In genomic region chr6:31701666-31702420, GRCh38 we compare ENCODE assay signal across 9 cellular contexts. TPM values are rescaled to one million over a fixed set of nuclear protein-coding genes. Genes with fewer than 3 reads are reported as not detected.
DNase-seq lines count a peak whose midpoint lies in the region; ATAC-seq and TF ChIP-seq lines count a peak whose summit lies in the region.
"Had no signal": no experiment of that assay in that cellular context is flagged by ENCODE, and none has a peak within 500 bp of the region (broad histone marks: within the 10 kb centered on the region; RNA-seq: fewer than 3 reads in every experiment).

No MANE protein-coding gene starts in this region.

- H3K27ac Mint-ChIP-seq in activated B cell treated with CpG ODN at 0.5 μM for 24 hours, result peak overlapping the region; percentile 89

- CTCF ChIA-PET in AG04450 (lab: Charles Lee) (no interaction called here), activated B cell treated with CpG ODN at 0.5 μM for 24 hours (lab: Charles Lee) (no interaction called here)

- POLR2A ChIA-PET in AG04450 (lab: Yijun Ruan, JAX), result interaction anchor here (0.7 to 2.7 kb wide), 3 partner anchors 41 to 126 kb away, joined by 3 to 9 read pairs (median 9); partner anchors contain the start of genes C6orf47, HSPA1B and LSM2
- POLR2A ChIA-PET in activated B cell treated with CpG ODN at 0.5 μM for 24 hours (lab: Charles Lee), result interaction anchor here (1.0 to 4.1 kb wide), 9 partner anchors 25 to 1569 kb away, joined by 3 to 32 read pairs (median 6); partner anchors contain the start of genes BAG6, CLIC1, HSPA1A and HSPA1L

- intact Hi-C loops in activated B cell treated with CpG ODN at 0.5 μM for 24 hours (cut with micrococcal nuclease) (loop anchor here (2.0 kb wide), 1 partner anchor 21 kb away; the partner anchor contains the start of gene LY6G5C), left ventricle myocardium superior (cut with micrococcal nuclease) (no loop called here), gastrocnemius medialis (cut with DNase I; ENCODE audit: low total_unique reads) (loop anchor here (2.0 to 5.0 kb wide), 3 partner anchors 37 to 195 kb away; partner anchors contain the start of genes BAG6 and EHMT2)

- H3K4me3 Mint-ChIP-seq in activated B cell treated with CpG ODN at 0.5 μM for 24 hours, result peak overlapping the region; percentile 99

- H3K9ac ChIP-seq in HUES48 (ENCODE audit: low read depth, low read length), result peak overlapping the region; percentile 75; the same call in 1 of the 2 replicates

- H3K27me3 Mint-ChIP-seq in activated B cell treated with CpG ODN at 0.5 μM for 24 hours, result no peaks in the 10 kb centered on the region

- no peak for TF ChIP-seq CTCF in AG04450 (IDR thresholded peaks at IDR 0.05; ENCODE audit: low read depth, low read length)
- TF ChIP-seq CTCF in activated B cell treated with CpG ODN at 0.5 μM for 24 hours (IDR thresholded peaks at IDR 0.05), result no peak
- no peak for TF ChIP-seq CTCF in gastrocnemius medialis (IDR thresholded peaks at IDR 0.05 in 4 of 5, conservative IDR thresholded peaks at IDR 0.05 in 1 of 5)

- in situ Hi-C loops in gastrocnemius medialis (cut with MboI; ENCODE audit: low sequenced_read_pairs in 4 of 4), result no loop called here

- H3K36me3 ChIP-seq in HUES48 (ENCODE audit: control insufficient read depth, insufficient read depth, low read length), result peaks cover 21% of the 10 kb centered on the region; the same call in 1 of the 2 replicates
- H3K36me3 ChIP-seq in gastrocnemius medialis, result peaks cover 0 to 16% of the 10 kb centered on the region in 2 donors

- TF ChIP-seq POLR2A in gastrocnemius medialis (IDR thresholded peaks at IDR 0.05), result no peak

- no peaks in the 10 kb centered on the region for H3K9me3 Mint-ChIP-seq in activated B cell treated with CpG ODN at 0.5 μM for 24 hours

- DNase-seq in AG04450 (ENCODE audit: low read depth, low spot score) (no peak), activated B cell treated with CpG ODN at 0.5 μM for 24 hours (no peak), left ventricle myocardium superior (peak; percentile 55), gastrocnemius medialis (peak; percentile 57 to 71), 8988T (no peak), HK-2 (ENCODE audit: unreplicated experiment) (no peak)

- no peaks in the 10 kb centered on the region for H3K9me3 ChIP-seq in AG04450 (ENCODE audit: control insufficient read depth, insufficient read depth, low read length)
- H3K9me3 ChIP-seq in HUES48 (ENCODE audit: control insufficient read depth, insufficient read depth, low read length), result no peaks in the 10 kb centered on the region
- H3K9me3 ChIP-seq in gastrocnemius medialis, result no peaks in the 10 kb centered on the region

- no peak overlapping the region for H3K27ac ChIP-seq in AG04450 (ENCODE audit: low read depth, low read length)
- peak overlapping the region; percentile 93 for H3K27ac ChIP-seq in HUES48 (ENCODE audit: low read depth, low read length)
- H3K27ac ChIP-seq in gastrocnemius medialis, result peak overlapping the region; percentile 91 to 98 (median 96)

- H3K36me3 Mint-ChIP-seq in activated B cell treated with CpG ODN at 0.5 μM for 24 hours (ENCODE audit: low read depth), result peaks cover 44% of the 10 kb centered on the region

- H3K4me3 ChIP-seq in AG04450 (ENCODE audit: low read depth, low read length) (peak overlapping the region; percentile 98), HUES48 (ENCODE audit: low read depth, low read length) (peak overlapping the region; percentile 89), gastrocnemius medialis (peak overlapping the region; percentile 65 to 85 (median 83))

- H3K4me1 ChIP-seq in HUES48 (ENCODE audit: control insufficient read depth, insufficient read depth, low read length), result 0 out of 2 replicates have a peak, but pooled peaks cover 7% of the 10 kb centered on the region
- H3K4me1 ChIP-seq in gastrocnemius medialis, result peaks cover 22 to 40% of the 10 kb centered on the region in 2 donors

- H3K4me1 Mint-ChIP-seq in activated B cell treated with CpG ODN at 0.5 μM for 24 hours, result peaks cover 28% of the 10 kb centered on the region

- H3K27me3 ChIP-seq in AG04450 (ENCODE audit: control insufficient read depth, insufficient read depth, low read length), result no peaks in the 10 kb centered on the region
- H3K27me3 ChIP-seq in HUES48 (ENCODE audit: control insufficient read depth, insufficient read depth, low read length), result no peaks in the 10 kb centered on the region
- H3K27me3 ChIP-seq in gastrocnemius medialis, result no peaks in the 10 kb centered on the region

- no peak for ATAC-seq in activated B cell treated with CpG ODN at 0.5 μM for 24 hours (ENCODE audit: low read depth)
- ATAC-seq in left ventricle myocardium superior, result peak; percentile 10
- peak; percentile 54 to 64 for ATAC-seq in gastrocnemius medialis
- ATAC-seq in HG03520 (IDR thresholded peaks at IDR 0.05; ENCODE audit: unreplicated experiment), result no peak

RNA-seq across cellular contexts. Expression of gene ABHD16A, which starts 1.3 kb away (rescaled TPM):
- polyA plus RNA-seq in AG04450 (2011; rRNA removed), result 34.0 and 36.3 TPM in 2 replicates
- 31.8 and 44.7 TPM in 2 replicates for polyA minus RNA-seq in AG04450 (2011; rRNA and poly(A)+ RNA removed)
- 49.3 and 59.1 TPM in 2 replicates for total RNA-seq in activated B cell treated with CpG ODN at 0.5 μM for 24 hours
- 29.0 TPM for total RNA-seq in left ventricle myocardium superior
- 10 to 100 TPM; 39.2 to 82.9 (median 57.5) TPM for total RNA-seq in gastrocnemius medialis

RNA-seq across cellular contexts. Expression of gene LY6G6F, which starts 4.8 kb away (rescaled TPM):
- not detected in 2 replicates for polyA plus RNA-seq in AG04450 (2011; rRNA removed)
- polyA minus RNA-seq in AG04450 (2011; rRNA and poly(A)+ RNA removed), result not detected in 2 replicates
- total RNA-seq in activated B cell treated with CpG ODN at 0.5 μM for 24 hours (not detected in 2 replicates), left ventricle myocardium superior (not detected), gastrocnemius medialis (not detected)
- total RNA-seq: pulmonary artery endothelial cell had no signal

RNA-seq across cellular contexts. Expression of gene LY6G6D, which starts 13.3 kb away (rescaled TPM):
- polyA plus RNA-seq in AG04450 (2011; rRNA removed), result not detected in 2 replicates
- polyA minus RNA-seq in AG04450 (2011; rRNA and poly(A)+ RNA removed), result not detected in 2 replicates
- not detected in 2 replicates for total RNA-seq in activated B cell treated with CpG ODN at 0.5 μM for 24 hours
- total RNA-seq in left ventricle myocardium superior, result not detected
- not detected for total RNA-seq in gastrocnemius medialis
- total RNA-seq: pulmonary artery endothelial cell had no signal

RNA-seq across cellular contexts. Expression of gene LY6G6C, which starts 19.7 kb away (rescaled TPM):
- polyA plus RNA-seq in AG04450 (2011; rRNA removed), result not detected in 2 replicates
- not detected in 2 replicates for polyA minus RNA-seq in AG04450 (2011; rRNA and poly(A)+ RNA removed)
- total RNA-seq in activated B cell treated with CpG ODN at 0.5 μM for 24 hours, result not detected in 2 replicates
- not detected for total RNA-seq in left ventricle myocardium superior
- total RNA-seq in gastrocnemius medialis, result not detected
- total RNA-seq: pulmonary artery endothelial cell had no signal

RNA-seq across cellular contexts. Expression of gene LY6G5C, which starts 21.0 kb away (rescaled TPM):
- polyA plus RNA-seq in AG04450 (2011; rRNA removed), result 2.0 and 2.7 TPM in 2 replicates
- 0.41 and 0.61 TPM in 2 replicates for polyA minus RNA-seq in AG04450 (2011; rRNA and poly(A)+ RNA removed)
- total RNA-seq in activated B cell treated with CpG ODN at 0.5 μM for 24 hours, result 0.29 and 0.73 TPM in 2 replicates
- total RNA-seq in left ventricle myocardium superior, result 1.8 TPM
- 1 to 10 TPM in 2 of 4 donors, not detected in 2; 1.3 to 3.2 TPM for total RNA-seq in gastrocnemius medialis

Comparison
In these comparisons a context has a peak if more than half of its experiments do, and no peak if none do; other contexts are left out.
1. DNase-seq: peak in left ventricle myocardium superior (single experiment) and gastrocnemius medialis (2 of 2); none in AG04450 (single experiment), activated B cell treated with CpG ODN at 0.5 μM for 24 hours (single experiment), 8988T (single experiment) and HK-2 (single experiment).
2. ATAC-seq: peak in left ventricle myocardium superior (single experiment) and gastrocnemius medialis (2 of 2); none in activated B cell treated with CpG ODN at 0.5 μM for 24 hours (single experiment) and HG03520 (single experiment).
3. Peak in every context shown above with its lines, with median percentiles within 50 percentile points of each other: H3K4me3 ChIP-seq.